20 cellular contexts compared by ENCODE assay signal in the genomic region with DNA sequence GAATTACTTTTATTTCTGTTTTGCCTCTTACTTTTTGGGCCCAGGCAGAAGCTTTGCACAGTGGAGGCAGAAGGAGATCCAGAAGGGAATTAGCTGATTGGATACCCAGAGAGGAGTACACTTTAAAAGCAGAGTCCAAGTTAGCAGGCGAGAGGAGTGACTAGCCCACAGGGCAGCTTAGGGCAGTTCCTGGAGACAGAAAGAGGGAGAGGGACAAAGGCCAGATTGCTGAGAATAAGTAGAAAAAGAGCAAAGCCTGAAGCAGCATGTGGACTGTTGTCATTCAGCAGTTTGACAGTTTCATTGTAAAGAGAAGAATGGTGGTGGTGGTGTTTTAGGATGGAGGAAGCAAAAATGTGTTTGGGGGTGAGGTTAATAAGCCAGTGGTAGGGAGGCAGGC.
DNase-seq lines count a peak whose midpoint lies in the region; ATAC-seq and TF ChIP-seq lines count a peak whose summit lies in the region.
"Had no signal": no experiment of that assay in that cellular context is flagged by ENCODE, and none has a peak within 500 bp of the region (broad histone marks: within the 10 kb centered on the region; RNA-seq: fewer than 3 reads in every experiment).

No MANE protein-coding gene starts in this region.

- H3K9ac ChIP-seq in DND-41 (ENCODE audit: low read depth, low read length): no peak overlapping the region
- H3K9ac ChIP-seq in neural progenitor cell: no peak overlapping the region
- H3K9ac ChIP-seq: BLaER1 had no signal

- peaks cover 9% of the 10 kb centered on the region for H3F3A ChIP-seq in neural progenitor cell (ENCODE audit: low read depth)

- H3K4me2 ChIP-seq in DND-41 (ENCODE audit: insufficient read depth, low read length) (no peak overlapping the region), neural progenitor cell (peak overlapping the region; percentile 45)

- H3K9me3 ChIP-seq in DND-41 (ENCODE audit: insufficient read depth, low read length, severe bottlenecking) (no peaks in the 10 kb centered on the region), neural progenitor cell (ENCODE audit: low read depth) (no peaks in the 10 kb centered on the region)
- H3K9me3 ChIP-seq: BLaER1, Caco-2, HAP-1 had no signal

- H3K4me1 Mint-ChIP-seq in chondrocyte (ENCODE audit: low read depth): peaks cover 26% of the 10 kb centered on the region
- peaks cover 45% of the 10 kb centered on the region for H3K4me1 Mint-ChIP-seq in neural progenitor cell

- H3K27ac ChIP-seq in DND-41 (ENCODE audit: low read length) (peak overlapping the region; percentile 94), neural progenitor cell (no peak overlapping the region)
- H3K27ac ChIP-seq: 22Rv1, C4-2B had no signal

- TF ChIP-seq CTCF in DND-41 (IDR thresholded peaks at IDR 0.05; ENCODE audit: borderline replicate concordance, extremely low read depth, low read length, poor library complexity, severe bottlenecking) (no peak), chondrocyte (IDR thresholded peaks at IDR 0.05) (no peak), neural progenitor cell (IDR thresholded peaks at IDR 0.05) (no peak)

- H3K4me3 ChIP-seq in DND-41 (ENCODE audit: low read depth in 1 of 2, low read length in 2 of 2) (no peak overlapping the region), neural progenitor cell (no peak overlapping the region)
- H3K4me3 ChIP-seq: BLaER1, GM12878, HAP-1 had no signal

- H4K20me1 ChIP-seq in DND-41 (ENCODE audit: insufficient read depth, low read length) (peaks cover 38% of the 10 kb centered on the region), neural progenitor cell (ENCODE audit: low read depth) (peaks cover 37% of the 10 kb centered on the region)

- H3K4me1 ChIP-seq in DND-41 (ENCODE audit: insufficient read depth, low read length): peaks cover 97% of the 10 kb centered on the region
- H3K4me1 ChIP-seq in neural progenitor cell: peaks cover 33% of the 10 kb centered on the region
- H3K4me1 ChIP-seq: Caco-2 had no signal

- no peaks in the 10 kb centered on the region for H3K27me3 ChIP-seq in DND-41 (ENCODE audit: insufficient read depth, low read length, poor library complexity)
- no peaks in the 10 kb centered on the region for H3K27me3 ChIP-seq in neural progenitor cell
- H3K27me3 ChIP-seq: BLaER1 had no signal

- H2AFZ ChIP-seq in DND-41 (ENCODE audit: low read depth, low read length): no peak overlapping the region
- H2AFZ ChIP-seq in neural progenitor cell (replicated peaks): no peak overlapping the region

- H3K36me3 Mint-ChIP-seq in chondrocyte (ENCODE audit: low read depth) (no peaks in the 10 kb centered on the region), neural progenitor cell (no peaks in the 10 kb centered on the region)
- H3K36me3 Mint-ChIP-seq: CD8-positive, alpha-beta T cell had no signal

- H3K9me3 Mint-ChIP-seq in chondrocyte (ENCODE audit: low read depth): no peaks in the 10 kb centered on the region
- H3K9me3 Mint-ChIP-seq in neural progenitor cell: no peaks in the 10 kb centered on the region
- H3K9me3 Mint-ChIP-seq: CD4-positive, CD25-positive, alpha-beta regulatory T cell; CD8-positive, alpha-beta T cell; HFFc6 had no signal

- H3K36me3 ChIP-seq in DND-41 (ENCODE audit: insufficient read depth, low read length) (peaks cover 5% of the 10 kb centered on the region; the same call in 1 of the 2 replicates), neural progenitor cell (no peaks in the 10 kb centered on the region)
- H3K36me3 ChIP-seq: BLaER1, HAP-1 had no signal

- H3K79me2 ChIP-seq in DND-41 (ENCODE audit: insufficient read depth, low read length) (peaks cover 98% of the 10 kb centered on the region), neural progenitor cell (ENCODE audit: low read depth) (peaks cover 12% of the 10 kb centered on the region)

- DNase-seq in DND-41 (no peak), chondrocyte (ENCODE audit: low spot score) (no peak), neural progenitor cell (ENCODE audit: low spot score) (peak; percentile 72), NCI-H146 treated with DMSO at 0.1 percent for 48 hours (lab: John Stamatoyannopoulos, UW; ENCODE audit: unreplicated experiment) (no peak)
- DNase-seq in activated CD4-positive, CD25-positive, alpha-beta regulatory T cell (lab: John Stamatoyannopoulos, UW): no peak
- DNase-seq: Caco-2; CD4-positive, CD25-positive, alpha-beta regulatory T cell; CD8-positive, alpha-beta T cell; DMS153; EL; GDM1; GOT3; HFFc6 had no signal

- H3K27me3 Mint-ChIP-seq in chondrocyte (ENCODE audit: low read depth) (no peaks in the 10 kb centered on the region), neural progenitor cell (ENCODE audit: insufficient read depth, low read depth) (peaks cover 2% of the 10 kb centered on the region)
- H3K27me3 Mint-ChIP-seq: CD4-positive, CD25-positive, alpha-beta regulatory T cell had no signal

- ATAC-seq in DND-41 (ENCODE audit: insufficient read depth, low read depth) (no peak), HG02970 (IDR thresholded peaks at IDR 0.05; ENCODE audit: low FRiP score, unreplicated experiment) (no peak)
- ATAC-seq: CD8-positive, alpha-beta T cell; GM12878 had no signal

- H3K27ac Mint-ChIP-seq in chondrocyte (ENCODE audit: unreplicated experiment): peak overlapping the region; percentile 17
- no peak overlapping the region for H3K27ac Mint-ChIP-seq in neural progenitor cell
- H3K27ac Mint-ChIP-seq: B cell; CD4-positive, CD25-positive, alpha-beta regulatory T cell; CD8-positive, alpha-beta T cell; HFFc6 had no signal

- H3K4me3 Mint-ChIP-seq in chondrocyte (ENCODE audit: unreplicated experiment) (no peak overlapping the region), neural progenitor cell (no peak overlapping the region)
- H3K4me3 Mint-ChIP-seq: B cell; CD4-positive, CD25-positive, alpha-beta regulatory T cell; CD8-positive, alpha-beta T cell; HFFc6 had no signal
